8 cellular contexts compared by ENCODE assay signal in the genomic region with DNA sequence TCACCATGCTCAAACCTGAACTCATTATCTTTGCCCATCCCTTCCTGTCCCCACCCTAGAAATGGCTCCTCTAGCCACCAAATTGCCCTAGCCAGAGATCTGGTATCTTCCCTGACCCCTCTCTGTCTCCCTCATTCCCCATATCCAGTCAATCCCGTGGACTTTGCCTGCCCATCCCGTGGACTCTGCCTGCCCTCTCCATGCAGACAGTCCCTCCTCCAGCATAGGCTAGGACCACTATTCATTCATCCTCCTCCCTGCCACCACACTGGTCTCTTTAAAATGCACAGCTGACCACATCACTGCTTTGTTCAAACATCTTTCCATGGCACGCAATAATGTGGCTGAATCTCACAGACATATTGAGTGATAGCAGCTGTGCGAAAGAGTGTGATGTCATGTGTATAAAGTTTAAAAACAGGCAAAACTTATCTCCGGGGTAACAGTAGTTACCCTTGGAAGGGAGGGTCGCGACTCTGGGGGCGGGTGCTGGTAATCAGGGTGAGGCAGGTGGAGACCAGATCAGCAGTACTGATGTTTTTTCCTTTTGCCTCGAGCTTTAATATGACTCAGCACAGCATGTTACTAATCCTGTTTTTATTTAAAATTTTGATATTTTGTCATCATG. TPM values are rescaled to one million over a fixed set of nuclear protein-coding genes. Genes with fewer than 3 reads are reported as not detected.
DNase-seq lines count a peak whose midpoint lies in the region; ATAC-seq and TF ChIP-seq lines count a peak whose summit lies in the region.

No MANE protein-coding gene starts in this region.

- intact Hi-C loops in ascending aorta (cut with DNase I), result loop anchor here (5.0 kb wide), 2 partner anchors 116 to 281 kb away; a partner anchor contains a TSS

- no peak for ATAC-seq in HG03025 (IDR thresholded peaks at IDR 0.05; ENCODE audit: low FRiP score, unreplicated experiment)
- ATAC-seq in GM19328 (IDR thresholded peaks at IDR 0.05; ENCODE audit: unreplicated experiment), result no peak

- TF ChIP-seq CTCF in BJ (IDR thresholded peaks at IDR 0.05; ENCODE audit: insufficient read depth, low read depth, low read length), result no peak
- no peak for TF ChIP-seq CTCF in ascending aorta (IDR thresholded peaks at IDR 0.05)

- H3K27ac ChIP-seq in ascending aorta, result peak overlapping the region; percentile 86 to 97

- no peaks in the 10 kb centered on the region for H3K9me3 ChIP-seq in ascending aorta

- no peak overlapping the region for H3K4me3 ChIP-seq in BJ (ENCODE audit: low read depth, low read length)
- peak overlapping the region in 1 of 2 donors; percentile 37 for H3K4me3 ChIP-seq in ascending aorta

- H3K36me3 ChIP-seq in BJ (ENCODE audit: control insufficient read depth, insufficient read depth, low read length), result no peaks in the 10 kb centered on the region
- H3K36me3 ChIP-seq in ascending aorta, result no peaks in the 10 kb centered on the region

- H3K4me1 ChIP-seq in ascending aorta, result peaks cover 16 to 24% of the 10 kb centered on the region in 2 donors

- H3K27me3 ChIP-seq in BJ (ENCODE audit: control insufficient read depth, insufficient read depth, low read length) (no peaks in the 10 kb centered on the region), ascending aorta (no peaks in the 10 kb centered on the region)

- POLR2A ChIA-PET in BJ (lab: Charles Lee), result no interaction called here

- CTCF ChIA-PET in BJ (lab: Yijun Ruan, JAX), result interaction anchor here (0.6 to 3.6 kb wide), 3 partner anchors 8 to 189 kb away, joined by 3 to 20 read pairs (median 9); no protein-coding TSS in a partner anchor

- DNase-seq in BJ (ENCODE audit: low read depth), result peak; percentile 72
- DNase-seq in M059J (ENCODE audit: low read depth), result peak; percentile 88
- DNase-seq in ascending aorta (ENCODE audit: low spot score in 2 of 2), result no peak
- DNase-seq in lung microvascular endothelial cell (ENCODE audit: low read depth in 2 of 2), result peak; percentile 30 to 44
- no peak for DNase-seq in NOMO-1 treated with DMSO at 0.1 percent for 48 hours (lab: John Stamatoyannopoulos, UW; ENCODE audit: unreplicated experiment)
- DNase-seq in NCI-H1694 (lab: John Stamatoyannopoulos, UW), result no peak

RNA-seq across cellular contexts. Expression of a gene that starts 4.8 kb away (rescaled TPM):
- polyA plus RNA-seq in BJ (2011; rRNA removed), result 100 and 193 TPM in 2 replicates
- polyA minus RNA-seq in BJ (2011; rRNA and poly(A)+ RNA removed), result 92.4 and 93.5 TPM in 2 replicates
- 218 and 274 TPM in 2 replicates for total RNA-seq in M059J (2014; rRNA removed; shearing (Covaris generic))
- total RNA-seq in ascending aorta, result 15.5 TPM
- 11.6 and 32.7 TPM in 2 replicates for total RNA-seq in lung microvascular endothelial cell

Comparison
In these comparisons a context has a peak if more than half of its experiments do, and no peak if none do; other contexts are left out.
1. DNase-seq: peak in BJ (single experiment), M059J (single experiment) and lung microvascular endothelial cell (2 of 2); none in ascending aorta (0 of 2), NOMO-1 treated with DMSO at 0.1 percent for 48 hours (single experiment) and NCI-H1694 (single experiment).